In genomic region chr7:148803094-148803493, GRCh38 we compare ENCODE assay signal across 17 cellular contexts.
"Had no signal": no experiment of that assay in that cellular context is flagged by ENCODE, and none has a peak within 500 bp of the region (broad histone marks: within the 10 kb centered on the region; RNA-seq: fewer than 3 reads in every experiment).

No MANE protein-coding gene starts in this region.

- H3K27me3 ChIP-seq: breast epithelium, esophagus squamous epithelium, right atrium auricular region, upper lobe of left lung had no signal

- H3K4me1 ChIP-seq: breast epithelium, esophagus squamous epithelium, right atrium auricular region, upper lobe of left lung had no signal

- H3K27ac Mint-ChIP-seq: activated CD8-positive, alpha-beta T cell treated with anti-CD3 and anti-CD28 coated beads, Interleukin-2, amount 10 ng/mL, durations not matched to agents 7 days and 5 days; activated naive CD8-positive, alpha-beta T cell treated with anti-CD3 and anti-CD28 coated beads, Interleukin-2, amount 10 ng/mL, durations not matched to agents 7 days and 5 days; activated T-helper 2 cell treated with anti-CD3 and anti-CD28 coated beads, Interferon-gamma antibody, Interleukin-2, Interleukin-4, amounts not matched to agents 10 μg/mL and 5 μg/mL and 100 μg/mL, durations not matched to agents 14 hours and 24 hours and 36 hours; stimulated activated memory B cell treated with anti-CD40 and anti-IgM and Interleukin-4, amounts not matched to agents 10 μg/mL and 1 μg/mL and 100 μg/mL, for 72 hours had no signal

- H3K4me3 ChIP-seq: breast epithelium, esophagus squamous epithelium, lung, right atrium auricular region, upper lobe of left lung had no signal

- H3K9me3 ChIP-seq: breast epithelium, esophagus squamous epithelium, right atrium auricular region, upper lobe of left lung had no signal

- H3K9me3 Mint-ChIP-seq: activated naive CD8-positive, alpha-beta T cell treated with anti-CD3 and anti-CD28 coated beads, Interleukin-2, amount 10 ng/mL, durations not matched to agents 7 days and 5 days; activated T-helper 2 cell treated with anti-CD3 and anti-CD28 coated beads, Interferon-gamma antibody, Interleukin-2, Interleukin-4, amounts not matched to agents 10 μg/mL and 5 μg/mL and 100 μg/mL, durations not matched to agents 14 hours and 24 hours and 36 hours; naive B cell; stimulated activated memory B cell treated with anti-CD40 and anti-IgM and Interleukin-4, amounts not matched to agents 10 μg/mL and 1 μg/mL and 100 μg/mL, for 72 hours had no signal

- H3K27ac ChIP-seq: breast epithelium, esophagus squamous epithelium, right atrium auricular region, upper lobe of left lung had no signal

- DNase-seq: activated CD4-positive, alpha-beta T cell treated with anti-CD3 and anti-CD28 coated beads for 1 hour; activated CD8-positive, alpha-beta T cell treated with anti-CD3 and anti-CD28 coated beads, Interleukin-2, amount 10 ng/mL, durations not matched to agents 7 days and 5 days; activated naive CD8-positive, alpha-beta T cell treated with anti-CD3 and anti-CD28 coated beads, Interleukin-2, amount 10 ng/mL, durations not matched to agents 7 days and 5 days; aorta; esophagus squamous epithelium; foreskin fibroblast; head of caudate nucleus; left colon; naive B cell; posterior cingulate gyrus; small intestine; upper lobe of left lung had no signal

- H3K27me3 Mint-ChIP-seq: activated naive CD8-positive, alpha-beta T cell treated with anti-CD3 and anti-CD28 coated beads, Interleukin-2, amount 10 ng/mL, durations not matched to agents 7 days and 5 days; naive B cell; stimulated activated memory B cell treated with anti-CD40 and anti-IgM and Interleukin-4, amounts not matched to agents 10 μg/mL and 1 μg/mL and 100 μg/mL, for 72 hours had no signal

- H3K4me1 Mint-ChIP-seq: activated naive CD8-positive, alpha-beta T cell treated with anti-CD3 and anti-CD28 coated beads, Interleukin-2, amount 10 ng/mL, durations not matched to agents 7 days and 5 days; naive B cell; stimulated activated memory B cell treated with anti-CD40 and anti-IgM and Interleukin-4, amounts not matched to agents 10 μg/mL and 1 μg/mL and 100 μg/mL, for 72 hours had no signal

- ATAC-seq: activated CD8-positive, alpha-beta T cell treated with anti-CD3 and anti-CD28 coated beads, Interleukin-2, amount 10 ng/mL, durations not matched to agents 7 days and 5 days; left colon; stimulated activated memory B cell treated with anti-CD40 and anti-IgM and Interleukin-4, amounts not matched to agents 10 μg/mL and 1 μg/mL and 100 μg/mL, for 72 hours had no signal

- H3K4me3 Mint-ChIP-seq: activated CD8-positive, alpha-beta T cell treated with anti-CD3 and anti-CD28 coated beads, Interleukin-2, amount 10 ng/mL, durations not matched to agents 7 days and 5 days; activated naive CD8-positive, alpha-beta T cell treated with anti-CD3 and anti-CD28 coated beads, Interleukin-2, amount 10 ng/mL, durations not matched to agents 7 days and 5 days; naive B cell; stimulated activated memory B cell treated with anti-CD40 and anti-IgM and Interleukin-4, amounts not matched to agents 10 μg/mL and 1 μg/mL and 100 μg/mL, for 72 hours had no signal
